Comparison of ENCODE assay signal across 23 cellular contexts in the genomic region with DNA sequence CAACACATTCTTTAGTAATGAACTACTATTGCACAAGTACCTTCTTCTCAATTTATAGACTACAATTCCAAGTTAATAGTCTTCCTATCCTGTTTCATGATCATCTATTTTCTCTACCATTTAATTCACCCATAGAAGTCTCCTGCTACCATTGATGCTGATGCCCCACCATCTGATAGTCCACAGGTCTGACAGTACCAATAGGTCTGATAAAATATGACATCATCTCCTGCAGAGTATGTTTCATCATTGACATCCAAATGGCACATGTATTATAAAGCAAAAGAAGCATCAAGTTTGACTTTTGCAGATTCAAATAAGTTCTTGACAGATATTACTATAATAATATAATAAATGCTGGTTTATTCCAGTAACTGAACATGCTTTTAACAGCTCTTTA. TPM values are rescaled to one million over a fixed set of nuclear protein-coding genes. Genes with fewer than 3 reads are reported as not detected.
DNase-seq lines count a peak whose midpoint lies in the region; ATAC-seq, FAIRE-seq and TF ChIP-seq lines count a peak whose summit lies in the region.
"Had no signal": no experiment of that assay in that cellular context is flagged by ENCODE, and none has a peak within 500 bp of the region (broad histone marks: within the 10 kb centered on the region; RNA-seq: fewer than 3 reads in every experiment).

No MANE protein-coding gene starts in this region.

- H3K36me3 ChIP-seq in HEK293 (ENCODE audit: control insufficient read depth in 2 of 2, insufficient read depth in 1 of 2, low read length in 2 of 2) (no peaks in the 10 kb centered on the region), K562 (ENCODE audit: control insufficient read depth, insufficient read depth, low read length) (no peaks in the 10 kb centered on the region), suprapubic skin (no peaks in the 10 kb centered on the region)
- H3K36me3 ChIP-seq: BE2C, SJCRH30 had no signal

- no peak for ATAC-seq in K562
- no peak for ATAC-seq in left ventricle myocardium superior
- ATAC-seq: A549; CD8-positive, alpha-beta T cell; HCT116 had no signal

- no peak overlapping the region for H2AFZ ChIP-seq in K562 (ENCODE audit: low read depth, low read length)

- no peak overlapping the region for H3K4me2 ChIP-seq in K562 (ENCODE audit: insufficient read depth, low read length)
- H3K4me2 ChIP-seq: A549 had no signal

- H3K27me3 Mint-ChIP-seq in activated naive CD4-positive, alpha-beta T cell treated with anti-CD3 and anti-CD28 coated beads, Interleukin-2, amount 50 U/mL, for 24 hours, result no peaks in the 10 kb centered on the region
- no peaks in the 10 kb centered on the region for H3K27me3 Mint-ChIP-seq in activated naive CD4-positive, alpha-beta T cell treated with anti-CD3 and anti-CD28 coated beads, Interleukin-2, amount 10 ng/mL, durations not matched to agents 7 days and 5 days
- no peaks in the 10 kb centered on the region for H3K27me3 Mint-ChIP-seq in type B pancreatic cell

- H3K9ac ChIP-seq in K562 (ENCODE audit: insufficient read depth in 1 of 2, low read depth in 2 of 2, low read length in 2 of 2), result no peak overlapping the region

- H3K9me1 ChIP-seq in K562 (ENCODE audit: control insufficient read depth, insufficient read depth, low read length), result no peaks in the 10 kb centered on the region

- H3K4me1 Mint-ChIP-seq in activated naive CD4-positive, alpha-beta T cell treated with anti-CD3 and anti-CD28 coated beads, Interleukin-2, amount 50 U/mL, for 24 hours, result peaks cover 83% of the 10 kb centered on the region
- H3K4me1 Mint-ChIP-seq in activated naive CD4-positive, alpha-beta T cell treated with anti-CD3 and anti-CD28 coated beads, Interleukin-2, amount 10 ng/mL, durations not matched to agents 7 days and 5 days, result peaks cover 53% of the 10 kb centered on the region
- peaks cover 26% of the 10 kb centered on the region for H3K4me1 Mint-ChIP-seq in type B pancreatic cell (ENCODE audit: unreplicated experiment)

- no peak for TF ChIP-seq RAD21 in K562 (CRISPR knock-in tag; conservative IDR thresholded peaks at IDR 0.05 in 1 of 2, IDR thresholded peaks at IDR 0.05 in 1 of 2)

- H3K4me1 ChIP-seq in HEK293 (ENCODE audit: control insufficient read depth, insufficient read depth, low read length), result peaks cover 6% of the 10 kb centered on the region
- peaks cover 4 to 11% of the 10 kb centered on the region in 2 experiments; a peak in 2 of 5 replicates for H3K4me1 ChIP-seq in K562 (replicated peaks in 1 of 2; ENCODE audit: control insufficient read depth in 2 of 2, insufficient read depth in 2 of 2, low read length in 2 of 2)
- H3K4me1 ChIP-seq in suprapubic skin, result peaks cover 41% of the 10 kb centered on the region
- H3K4me1 ChIP-seq: BE2C, SJCRH30 had no signal

- H3K27ac ChIP-seq in HEK293 (ENCODE audit: extremely low read depth, low read depth, low read length) (no peak overlapping the region), K562 (ENCODE audit: extremely low read depth, low read depth, low read length) (no peak overlapping the region), suprapubic skin (no peak overlapping the region)
- H3K27ac ChIP-seq: A549, SJCRH30 had no signal

- DNase-seq in activated naive CD4-positive, alpha-beta T cell treated with anti-CD3 and anti-CD28 coated beads, Interleukin-2, amount 10 ng/mL, durations not matched to agents 7 days and 5 days, result no peak
- DNase-seq in K562 (ENCODE audit: extremely low read depth in 1 of 4, low spot score in 3 of 4) (no peak), type B pancreatic cell (ENCODE audit: extremely low spot score, unreplicated experiment) (no peak), NCI-H128 (lab: John Stamatoyannopoulos, UW; ENCODE audit: unreplicated experiment) (no peak), left ventricle myocardium superior (no peak), suprapubic skin (ENCODE audit: low spot score in 2 of 2) (no peak)
- DNase-seq: BE2C; CD8-positive, alpha-beta T cell; MM.1S; NCI-H1105; NCI-H2029 treated with DMSO at 0.1 percent for 48 hours; NCI-H345; NCI-H774; NK-92 treated with Interleukin-12 subunit alpha and Interleukin-12 subunit beta, amount 100 ng/mL, for 24 hours; SJCRH30 had no signal

- no TSS peak for BruUV-seq in K562 (replicated peaks; lab: Mats Ljungman, UMichigan)

- in situ Hi-C loops in K562 (cut with MboI), result no loop called here

- intact Hi-C loops in K562 (cut with micrococcal nuclease) (no loop called here), left ventricle myocardium superior (cut with micrococcal nuclease) (no loop called here)

- FAIRE-seq in K562 (lab: Jason Lieb, UNC), result no peak
- FAIRE-seq: A549, G401.6, GM19239, H1, RCC 7860 had no signal

- TF ChIP-seq CTCF in HEK293 (tag by site-specific recombination; IDR thresholded peaks at IDR 0.05) (no peak), K562 (IDR thresholded peaks at IDR 0.05 in 2 of 3, conservative IDR thresholded peaks at IDR 0.05 in 1 of 3; ENCODE audit: insufficient read depth in 2 of 3, low read depth in 1 of 3, low read length in 3 of 3) (no peak), type B pancreatic cell (conservative IDR thresholded peaks at IDR 0.05) (no peak), suprapubic skin (IDR thresholded peaks at IDR 0.05) (no peak)

- no peak overlapping the region for H3K4me3 ChIP-seq in HEK293 (ENCODE audit: low read depth, low read length)
- no peak overlapping the region for H3K4me3 ChIP-seq in K562
- H3K4me3 ChIP-seq in suprapubic skin, result no peak overlapping the region
- H3K4me3 ChIP-seq: A549, SJCRH30 had no signal

- H4K20me1 ChIP-seq in K562 (replicated peaks; ENCODE audit: control insufficient read depth, insufficient read depth, low read length), result peaks cover 9% of the 10 kb centered on the region; the same call in 1 of the 2 replicates

- POLR2A ChIA-PET in HEK293 (lab: Yijun Ruan, JAX) (no interaction called here), K562 (lab: Yijun Ruan, JAX) (interaction anchor here (1.0 kb wide), 1 partner anchor 25 kb away, joined by 3 read pairs; no protein-coding TSS in a partner anchor)

- H3K9me3 Mint-ChIP-seq in activated naive CD4-positive, alpha-beta T cell treated with anti-CD3 and anti-CD28 coated beads, Interleukin-2, amount 50 U/mL, for 24 hours, result no peaks in the 10 kb centered on the region
- no peaks in the 10 kb centered on the region for H3K9me3 Mint-ChIP-seq in activated naive CD4-positive, alpha-beta T cell treated with anti-CD3 and anti-CD28 coated beads, Interleukin-2, amount 10 ng/mL, durations not matched to agents 7 days and 5 days
- no peaks in the 10 kb centered on the region for H3K9me3 Mint-ChIP-seq in type B pancreatic cell
- H3K9me3 Mint-ChIP-seq: CD8-positive, alpha-beta T cell had no signal

- no peaks in the 10 kb centered on the region for H3K9me3 ChIP-seq in HEK293 (ENCODE audit: control insufficient read depth, insufficient read depth, low read depth, low read length)
- no peaks in the 10 kb centered on the region for H3K9me3 ChIP-seq in K562 (replicated peaks; ENCODE audit: control insufficient read depth, insufficient read depth, low read depth, low read length)
- H3K9me3 ChIP-seq in suprapubic skin, result no peaks in the 10 kb centered on the region
- H3K9me3 ChIP-seq: A549, BE2C, SJCRH30 had no signal

- H3K27me3 ChIP-seq in K562 (ENCODE audit: control insufficient read depth in 2 of 2, insufficient read depth in 2 of 2, low read length in 2 of 2), result no peaks in the 10 kb centered on the region
- H3K27me3 ChIP-seq in suprapubic skin, result no peaks in the 10 kb centered on the region
- H3K27me3 ChIP-seq: BE2C, SJCRH30 had no signal

- H3K4me3 Mint-ChIP-seq in activated naive CD4-positive, alpha-beta T cell treated with anti-CD3 and anti-CD28 coated beads, Interleukin-2, amount 50 U/mL, for 24 hours, result peak overlapping the region; percentile 1
- no peak overlapping the region for H3K4me3 Mint-ChIP-seq in activated naive CD4-positive, alpha-beta T cell treated with anti-CD3 and anti-CD28 coated beads, Interleukin-2, amount 10 ng/mL, durations not matched to agents 7 days and 5 days
- H3K4me3 Mint-ChIP-seq in type B pancreatic cell, result peak overlapping the region; percentile 0
- H3K4me3 Mint-ChIP-seq: CD8-positive, alpha-beta T cell had no signal

- H3K79me2 ChIP-seq in K562 (ENCODE audit: control insufficient read depth, insufficient read depth, low read length), result peaks cover 99% of the 10 kb centered on the region

- CTCF ChIA-PET in activated naive CD4-positive, alpha-beta T cell treated with anti-CD3 and anti-CD28 coated beads, Interleukin-2, amount 10 ng/mL, durations not matched to agents 7 days and 5 days (lab: Charles Lee), result no interaction called here
- CTCF ChIA-PET in HEK293 (lab: Yijun Ruan, JAX) (interaction anchor here (0.6 kb wide), 1 partner anchor 152 kb away, joined by 3 read pairs; no protein-coding TSS in a partner anchor), K562 (lab: Yijun Ruan, JAX; ENCODE audit: low intra/inter-chr PET ratio) (no interaction called here)

- peaks cover 12% of the 10 kb centered on the region for H3K36me3 Mint-ChIP-seq in activated naive CD4-positive, alpha-beta T cell treated with anti-CD3 and anti-CD28 coated beads, Interleukin-2, amount 50 U/mL, for 24 hours
- peaks cover 19% of the 10 kb centered on the region for H3K36me3 Mint-ChIP-seq in activated naive CD4-positive, alpha-beta T cell treated with anti-CD3 and anti-CD28 coated beads, Interleukin-2, amount 10 ng/mL, durations not matched to agents 7 days and 5 days
- H3K36me3 Mint-ChIP-seq in type B pancreatic cell, result peaks cover 6% of the 10 kb centered on the region

- TF ChIP-seq EP300 in K562 (IDR thresholded peaks at IDR 0.05; ENCODE audit: low read length) (no peak), suprapubic skin (IDR thresholded peaks at IDR 0.05) (no peak)

- no peak overlapping the region for H3K27ac Mint-ChIP-seq in activated naive CD4-positive, alpha-beta T cell treated with anti-CD3 and anti-CD28 coated beads, Interleukin-2, amount 50 U/mL, for 24 hours
- H3K27ac Mint-ChIP-seq in activated naive CD4-positive, alpha-beta T cell treated with anti-CD3 and anti-CD28 coated beads, Interleukin-2, amount 10 ng/mL, durations not matched to agents 7 days and 5 days, result no peak overlapping the region
- peak overlapping the region; percentile 10 for H3K27ac Mint-ChIP-seq in type B pancreatic cell
- H3K27ac Mint-ChIP-seq: CD8-positive, alpha-beta T cell had no signal

- TF ChIP-seq POLR2A in K562 (conservative IDR thresholded peaks at IDR 0.05), result no peak
- TF ChIP-seq POLR2A in suprapubic skin (IDR thresholded peaks at IDR 0.05), result no peak

RNA-seq across cellular contexts. Expression of a gene that starts 5.5 kb away (rescaled TPM):
- total RNA-seq in K562 (2011; cell fraction: chromatin; rRNA removed; ENCODE audit: low replicate concordance), result 123 and 224 TPM in 2 replicates
- 57.4 and 60.3 TPM in 2 replicates for total RNA-seq in K562 (2011; cell fraction: nucleolus; rRNA removed)
- total RNA-seq in K562 (2011; cell fraction: nucleoplasm; rRNA removed), result 81.3 and 89.8 TPM in 2 replicates
- total RNA-seq in K562 (2014; rRNA removed), result 39.1 and 54.6 TPM in 2 replicates
- 77.7 and 90.3 TPM in 2 replicates for total RNA-seq in K562 (2014; rRNA removed; fragmentation: Illumina TruSeq; extraction: Trizol)
- 74.6 and 77.1 TPM in 2 replicates for total RNA-seq in K562 (2015; rRNA removed; fragmentation: Illumina TruSeq; extraction: Trizol)
- total RNA-seq in K562 (2021), result 53.8 and 58.6 TPM in 2 replicates
- polyA plus RNA-seq in K562 (2011; rRNA removed), result 60.6 and 60.8 TPM in 2 replicates
- polyA plus RNA-seq in K562 (2011; cell fraction: cytosol; rRNA removed), result 20.1 and 43.7 TPM in 2 replicates
- 22.1 and 43.6 TPM in 2 replicates for polyA plus RNA-seq in K562 (2011; cell fraction: nucleus; rRNA removed)
- polyA plus RNA-seq in K562 (2012), result 53.4 and 55.8 TPM in 2 replicates
- polyA plus RNA-seq in K562 (2014; fragmentation: Illumina TruSeq; extraction: Trizol), result 56.3 and 58.6 TPM in 2 replicates
- polyA plus RNA-seq in K562 (2014; fragmentation: Nextera tagmentation; extraction: Ambion mirVana), result 10 to 100 TPM; 25.8 to 29.5 TPM
- 43.7 and 46.5 TPM in 2 replicates for polyA plus RNA-seq in K562 (2014; rRNA removed)
- 151 and 181 TPM in 2 replicates for polyA minus RNA-seq in K562 (2011; rRNA and poly(A)+ RNA removed)
- 38.4 and 46.2 TPM in 2 replicates for polyA minus RNA-seq in K562 (2011; cell fraction: cytosol; rRNA and poly(A)+ RNA removed)
- 82.7 and 136 TPM in 2 replicates for polyA minus RNA-seq in K562 (2011; cell fraction: nucleus; rRNA and poly(A)+ RNA removed)
- 43.9 and 44.4 TPM in 2 replicates for total RNA-seq in type B pancreatic cell (ENCODE audit: low replicate concordance)
- total RNA-seq in left ventricle myocardium superior, result 20.3 TPM
- total RNA-seq in suprapubic skin, result 10 to 100 TPM; 33.2 to 84.1 (median 52.3) TPM
